8 cellular contexts compared by ENCODE assay signal in genomic region chr18:9094307-9095226, GRCh38. TPM values are rescaled to one million over a fixed set of nuclear protein-coding genes. Genes with fewer than 3 reads are reported as not detected.
DNase-seq lines count a peak whose midpoint lies in the region; ATAC-seq, FAIRE-seq and TF ChIP-seq lines count a peak whose summit lies in the region.

No MANE protein-coding gene starts in this region.

- peak; percentile 35 to 89 for DNase-seq in A549 (ENCODE audit: low read depth in 1 of 2, low spot score in 1 of 2)
- DNase-seq in IMR-90 = peak; percentile 94
- no peak for DNase-seq in NCI-H226
- no peak for DNase-seq in frontal cortex (ENCODE audit: low spot score in 2 of 2)

- H3K9me3 ChIP-seq in A549 (no peaks in the 10 kb centered on the region), IMR-90 (ENCODE audit: control insufficient read depth, insufficient read depth, low read length) (no peaks in the 10 kb centered on the region), liver (ENCODE audit: control insufficient read depth in 4 of 4, low read length in 3 of 4) (no peaks in the 10 kb centered on the region)

- peak overlapping the region; percentile 47; the same call in 1 of the 2 replicates for H3K9ac ChIP-seq in IMR-90 (ENCODE audit: low read depth, low read length)
- H3K9ac ChIP-seq in liver (ENCODE audit: low read depth in 1 of 2, low read length in 2 of 2) = peak overlapping the region in 1 of 2 donors; percentile 66

- CTCF ChIA-PET in A549 (lab: Yijun Ruan, JAX) (interaction anchor here (1.2 to 3.0 kb wide), 2 partner anchors 16 to 21 kb away, joined by 3 to 9 read pairs; no protein-coding TSS in a partner anchor), IMR-90 (lab: Yijun Ruan, JAX) (interaction anchor here (0.7 kb wide), 1 partner anchor 20 kb away, joined by 4 read pairs; no protein-coding TSS in a partner anchor)

- peak overlapping the region; percentile 70 for H3K4me2 ChIP-seq in A549
- peak overlapping the region; percentile 93 for H3K4me2 ChIP-seq in IMR-90 (ENCODE audit: low read depth, low read length)

- peak overlapping the region; percentile 94 for H2BK20ac ChIP-seq in IMR-90 (ENCODE audit: low read depth, low read length)

- H3K27ac ChIP-seq in A549 (peak overlapping the region; percentile 84), IMR-90 (ENCODE audit: insufficient read depth, low read length) (peak overlapping the region; percentile 84), liver (ENCODE audit: low read depth in 1 of 2, low read length in 2 of 2) (peak overlapping the region; percentile 52 to 66)

- peaks cover 75% of the 10 kb centered on the region for H3K4me1 Mint-ChIP-seq in activated naive CD4-positive, alpha-beta T cell treated with anti-CD3 and anti-CD28 coated beads, Interleukin-2, amount 50 U/mL, for 24 hours

- H3K4me1 ChIP-seq in A549 (peaks cover 37% of the 10 kb centered on the region), IMR-90 (ENCODE audit: control insufficient read depth, insufficient read depth, low read length) (peaks cover 13% of the 10 kb centered on the region), liver (ENCODE audit: control insufficient read depth in 4 of 4, insufficient read depth in 4 of 4, low read length in 3 of 4) (peaks cover 5 to 15% (median 10%) of the 10 kb centered on the region in 4 donors)

- H3K18ac ChIP-seq in IMR-90 (ENCODE audit: low read depth, low read length) = peak overlapping the region; percentile 97

- no peak for TF ChIP-seq CTCF in A549 (IDR thresholded peaks at IDR 0.05)
- TF ChIP-seq CTCF in IMR-90 (conservative IDR thresholded peaks at IDR 0.05; ENCODE audit: low read depth, low read length) = no peak
- TF ChIP-seq CTCF in liver (IDR thresholded peaks at IDR 0.05; ENCODE audit: low read depth, low read length, missing input control) = no peak

- H2BK120ac ChIP-seq in IMR-90 (ENCODE audit: low read depth, low read length) = peak overlapping the region; percentile 91

- no peaks in the 10 kb centered on the region for H4K20me1 ChIP-seq in IMR-90 (ENCODE audit: insufficient read depth, low read length)

- H3K36me3 ChIP-seq in IMR-90 (ENCODE audit: control insufficient read depth, insufficient read depth, low read length) (no peaks in the 10 kb centered on the region), liver (ENCODE audit: control insufficient read depth in 4 of 4, insufficient read depth in 3 of 4, low read depth in 1 of 4, low read length in 3 of 4) (no peaks in the 10 kb centered on the region)

- 0 out of 4 replicates have a peak, but pooled peaks cover 0 to 6% of the 10 kb centered on the region in 2 experiments for H3K79me1 ChIP-seq in IMR-90 (ENCODE audit: low read depth in 1 of 2, low read length in 2 of 2)

- H3K4me3 ChIP-seq in A549 = no peak overlapping the region
- H3K4me3 ChIP-seq in IMR-90 (ENCODE audit: insufficient read depth, low read depth, low read length) = no peak overlapping the region
- H3K4me3 ChIP-seq in liver (ENCODE audit: low read depth in 1 of 3, low read length in 3 of 3) = no peak overlapping the region

- ATAC-seq in A549 (peak; percentile 88), IMR-90 (ENCODE audit: low read depth) (peak; percentile 90), HG03520 (IDR thresholded peaks at IDR 0.05; ENCODE audit: unreplicated experiment) (no peak), HG03457 (IDR thresholded peaks at IDR 0.05; ENCODE audit: unreplicated experiment) (no peak)

- H3K4ac ChIP-seq in IMR-90 (ENCODE audit: low read depth, low read length) = peak overlapping the region; percentile 91

- peak overlapping the region; percentile 89; the same call in 1 of the 2 replicates for H3K23ac ChIP-seq in IMR-90 (ENCODE audit: low read depth, low read length)

- H3K27me3 Mint-ChIP-seq in activated naive CD4-positive, alpha-beta T cell treated with anti-CD3 and anti-CD28 coated beads, Interleukin-2, amount 50 U/mL, for 24 hours = no peaks in the 10 kb centered on the region

- dilution Hi-C loops in IMR-90 (cut with HindIII; ENCODE audit: low sequenced_read_pairs, unreplicated experiment) = no loop called here

- peak; percentile 62 to 70; a peak in 3 of 5 replicates for TF ChIP-seq EP300 in A549 (IDR thresholded peaks at IDR 0.05)

- peak overlapping the region; percentile 96 for H2BK15ac ChIP-seq in IMR-90 (ENCODE audit: low read depth, low read length)

- FAIRE-seq in A549 (lab: Jason Lieb, UNC) = no peak
- FAIRE-seq in frontal cortex (lab: Jason Lieb, UNC) = no peak

- H2AK5ac ChIP-seq in IMR-90 (ENCODE audit: low read depth, low read length) = peak overlapping the region; percentile 94

- peak overlapping the region; percentile 70 for H3K4me3 Mint-ChIP-seq in activated naive CD4-positive, alpha-beta T cell treated with anti-CD3 and anti-CD28 coated beads, Interleukin-2, amount 50 U/mL, for 24 hours

- H3K27ac Mint-ChIP-seq in activated naive CD4-positive, alpha-beta T cell treated with anti-CD3 and anti-CD28 coated beads, Interleukin-2, amount 50 U/mL, for 24 hours = peak overlapping the region; percentile 99

- intact Hi-C loops in IMR-90 (cut with micrococcal nuclease) = loop anchor here (1.0 kb wide), 1 partner anchor 8 kb away; the partner anchor contains the start of gene NDUFV2

- POLR2A ChIA-PET in A549 (lab: Yijun Ruan, JAX) = interaction anchor here (1.0 kb wide), 1 partner anchor 42 kb away, joined by 3 read pairs; the partner anchor contains the start of gene ANKRD12
- POLR2A ChIA-PET in IMR-90 (lab: Charles Lee; ENCODE audit: unreplicated experiment) = no interaction called here

- H2AFZ ChIP-seq in IMR-90 (replicated peaks; ENCODE audit: low read length, poor library complexity) = peak overlapping the region; percentile 64

- H2AK9ac ChIP-seq in IMR-90 (replicated peaks; ENCODE audit: low read depth, low read length, poor library complexity) = no peak overlapping the region

- peak overlapping the region; percentile 95 for H2BK5ac ChIP-seq in IMR-90 (ENCODE audit: low read depth, low read length, poor library complexity, severe bottlenecking)

- H3K36me3 Mint-ChIP-seq in activated naive CD4-positive, alpha-beta T cell treated with anti-CD3 and anti-CD28 coated beads, Interleukin-2, amount 50 U/mL, for 24 hours = peaks cover 5% of the 10 kb centered on the region

- H4K5ac ChIP-seq in IMR-90 (ENCODE audit: low read depth, low read length) = peak overlapping the region; percentile 95

- TF ChIP-seq RAD21 in A549 (conservative IDR thresholded peaks at IDR 0.05 in 1 of 2, IDR thresholded peaks at IDR 0.05 in 1 of 2) (0 out of 5 replicates have a peak, but pooled peaks of 1 of the 2 experiments have one; percentile 12), IMR-90 (IDR thresholded peaks at IDR 0.05; ENCODE audit: low read length) (no peak), liver (IDR thresholded peaks at IDR 0.05) (no peak)

- peak overlapping the region; percentile 91 for H4K91ac ChIP-seq in IMR-90 (ENCODE audit: insufficient read depth, low read depth, low read length)

- no TSS peak for BruUV-seq in IMR-90 (replicated peaks; lab: Mats Ljungman, UMichigan)

- in situ Hi-C loops in IMR-90 (cut with MboI; ENCODE audit: low sequenced_read_pairs) = no loop called here

- peak overlapping the region; percentile 80 for H3K56ac ChIP-seq in IMR-90 (ENCODE audit: extremely low read depth, insufficient read depth, low read length)

- peaks cover 10% of the 10 kb centered on the region for H3K9me3 Mint-ChIP-seq in activated naive CD4-positive, alpha-beta T cell treated with anti-CD3 and anti-CD28 coated beads, Interleukin-2, amount 50 U/mL, for 24 hours

- H3K14ac ChIP-seq in IMR-90 (replicated peaks; ENCODE audit: low read depth, low read length) = peak overlapping the region; percentile 82

- TF ChIP-seq POLR2A in A549 (IDR thresholded peaks at IDR 0.05; ENCODE audit: low read length) (no peak), IMR-90 (IDR thresholded peaks at IDR 0.05; ENCODE audit: low read depth, low read length) (no peak)

- H3K9me1 ChIP-seq in IMR-90 (ENCODE audit: insufficient read depth, low read length) = peaks cover 18% of the 10 kb centered on the region

- 15% methylated on average over 7 of the region's 7 CpGs for WGBS in A549 (ENCODE audit: missing lambda C conversion rate)
- WGBS in IMR-90 (ENCODE audit: extremely low coverage in 2 of 2, insufficient read length in 1 of 2), 2 experiments = no CpG with 5 or more reads among the region's 7 CpGs
- WGBS in liver = 54% methylated on average over 7 of the region's 7 CpGs

- peak overlapping the region; percentile 71 to 91 for H4K8ac ChIP-seq in IMR-90 (ENCODE audit: low read depth in 2 of 2, low read length in 2 of 2)

- no peaks in the 10 kb centered on the region for H3K27me3 ChIP-seq in IMR-90 (ENCODE audit: control insufficient read depth, insufficient read depth, low read length)
- H3K27me3 ChIP-seq in liver (ENCODE audit: control insufficient read depth in 4 of 4, insufficient read depth in 4 of 4, low read length in 3 of 4) = no peaks in the 10 kb centered on the region

TF ChIP-seq in A549, 52 proteins besides CTCF, POLR2A, EP300 and RAD21 (continues in another document):
- TF ChIP-seq HOXA7 (CRISPR knock-in tag; IDR thresholded peaks at IDR 0.05) = no peak

TF ChIP-seq in IMR-90, 13 proteins besides CTCF, POLR2A, EP300 and RAD21 (continues in another document):
- no peak for TF ChIP-seq SMC3 (IDR thresholded peaks at IDR 0.05; ENCODE audit: low read depth, low read length)

RNA-seq across cellular contexts. Expression of gene NDUFV2, which starts 7.9 kb away (rescaled TPM):
- polyA plus RNA-seq in A549 (2011; rRNA removed) (152 and 180 TPM in 2 replicates), A549 (2017; fragmentation: RNase III; extraction: RNeasy Plus Mini Kit Qiagen cat#74134 plus additional on column Dnase treatment) (105 to 115 TPM (median 108 TPM) in 3 replicates), IMR-90 (2012; rRNA removed) (121 and 126 TPM in 2 replicates), liver (100 to 1,000 TPM; 201 to 415 TPM)
- 72.8 and 73.2 TPM in 2 replicates for polyA plus RNA-seq in A549 (2012; cell fraction: cytosol; rRNA removed)
- 23.8 and 34.1 TPM in 2 replicates for polyA plus RNA-seq in A549 (2012; cell fraction: nucleus; rRNA removed)
- polyA minus RNA-seq in A549 (2011; rRNA and poly(A)+ RNA removed) = 19.1 and 26.4 TPM in 2 replicates
- total RNA-seq in IMR-90 (2012; rRNA removed) (106 and 115 TPM in 2 replicates), liver (100 to 1,000 TPM in 1 of 2 donors, 10 to 100 TPM in 1; 74.5 to 170 TPM), frontal cortex (85.2 TPM)
- polyA plus RNA-seq in IMR-90 (2012; cell fraction: cytosol; rRNA removed) = 41.8 and 55.5 TPM in 2 replicates
- 11.4 and 58.7 TPM in 2 replicates for polyA plus RNA-seq in IMR-90 (2012; cell fraction: nucleus; rRNA removed; ENCODE audit: low replicate concordance)

RNA-seq across cellular contexts. Expression of gene ANKRD12, which starts 42.0 kb away (rescaled TPM):
- polyA plus RNA-seq in A549 (2011; rRNA removed) (7.3 and 8.0 TPM in 2 replicates), A549 (2017; fragmentation: RNase III; extraction: RNeasy Plus Mini Kit Qiagen cat#74134 plus additional on column Dnase treatment) (2.6 to 3.2 TPM (median 2.7 TPM) in 3 replicates), IMR-90 (2012; rRNA removed) (1.9 and 2.6 TPM in 2 replicates), liver (10 to 100 TPM in 1 of 2 donors, 1 to 10 TPM in 1; 2.7 to 59.7 TPM)
- polyA plus RNA-seq in A549 (2012; cell fraction: cytosol; rRNA removed) = 0.50 and 0.70 TPM in 2 replicates
- polyA plus RNA-seq in A549 (2012; cell fraction: nucleus; rRNA removed) = 0.84 and 1.2 TPM in 2 replicates
- polyA minus RNA-seq in A549 (2011; rRNA and poly(A)+ RNA removed) = 12.4 and 17.5 TPM in 2 replicates
- total RNA-seq in IMR-90 (2012; rRNA removed) (12.9 and 31.7 TPM in 2 replicates), liver (10 to 100 TPM; 15.0 to 19.7 TPM), frontal cortex (135 TPM)
- 0.41 and 4.3 TPM in 2 replicates for polyA plus RNA-seq in IMR-90 (2012; cell fraction: cytosol; rRNA removed)
- polyA plus RNA-seq in IMR-90 (2012; cell fraction: nucleus; rRNA removed; ENCODE audit: low replicate concordance) = 2.5 and 4.6 TPM in 2 replicates

Comparison
In these comparisons a context has a peak if more than half of its experiments do, and no peak if none do; other contexts are left out.
1. ATAC-seq: peak in A549 (2 of 2) and IMR-90 (single experiment); none in HG03520 (single experiment) and HG03457 (single experiment).
2. DNase-seq: peak in A549 (2 of 2) and IMR-90 (single experiment); none in NCI-H226 (single experiment) and frontal cortex (0 of 2).
3. Peak in every context shown above with its lines, with median percentiles within 50 percentile points of each other: H3K27ac ChIP-seq.